Comparison of ENCODE assay signal across 8 cellular contexts in genomic region chr11:44727373-44728084, GRCh38. TPM values are rescaled to one million over a fixed set of nuclear protein-coding genes. Genes with fewer than 3 reads are reported as not detected.
DNase-seq lines count a peak whose midpoint lies in the region; ATAC-seq and TF ChIP-seq lines count a peak whose summit lies in the region.

No MANE protein-coding gene starts in this region.

- H3K36me3 ChIP-seq in duodenal mucosa (ENCODE audit: control insufficient read depth in 1 of 2, insufficient read depth in 2 of 2, low read length in 2 of 2): no peaks in the 10 kb centered on the region
- no peaks in the 10 kb centered on the region for H3K36me3 ChIP-seq in lung (ENCODE audit: control insufficient read depth in 2 of 2, insufficient read depth in 2 of 2, low read length in 2 of 2)

- DNase-seq in GM10266 (ENCODE audit: extremely low spot score) (peak; percentile 91), NCI-H345 (lab: John Stamatoyannopoulos, UW) (peak; percentile 76), lung (ENCODE audit: low spot score) (peak; percentile 71)
- peak; percentile 88 for DNase-seq in activated CD4-positive, alpha-beta memory T cell treated with anti-CD3 and anti-CD28 coated beads for 36 hours
- peak; percentile 75 to 79 for DNase-seq in stimulated activated CD4-positive, alpha-beta T cell treated with anti-CD3 and anti-CD28 coated beads, Interleukin-4, amount 100 ng/mL, for 48 hours (ENCODE audit: low read depth in 2 of 2)

- H3K9me3 Mint-ChIP-seq in activated CD4-positive, alpha-beta memory T cell treated with anti-CD3 and anti-CD28 coated beads for 36 hours: no peaks in the 10 kb centered on the region

- ATAC-seq in HG02798 (IDR thresholded peaks at IDR 0.05; ENCODE audit: poor library complexity, unreplicated experiment) (peak; percentile 72), lung (ENCODE audit: insufficient read depth, low FRiP score) (peak; percentile 84), GM19324 (IDR thresholded peaks at IDR 0.05; ENCODE audit: low FRiP score, unreplicated experiment) (no peak)

- no peaks in the 10 kb centered on the region for H3K27me3 Mint-ChIP-seq in activated CD4-positive, alpha-beta memory T cell treated with anti-CD3 and anti-CD28 coated beads for 36 hours

- CTCF ChIA-PET in activated CD4-positive, alpha-beta memory T cell treated with anti-CD3 and anti-CD28 coated beads for 36 hours (lab: Charles Lee): no interaction called here

- H3K27me3 ChIP-seq in duodenal mucosa (ENCODE audit: control insufficient read depth in 1 of 2, insufficient read depth in 2 of 2, low read length in 2 of 2) (peaks cover 2 to 6% of the 10 kb centered on the region in 2 donors), lung (ENCODE audit: control insufficient read depth, insufficient read depth) (no peaks in the 10 kb centered on the region)

- H3K4me1 ChIP-seq in duodenal mucosa (ENCODE audit: control insufficient read depth in 1 of 2, insufficient read depth in 2 of 2, low read length in 2 of 2): peaks cover 4 to 8% of the 10 kb centered on the region in 2 donors
- H3K4me1 ChIP-seq in lung (ENCODE audit: control insufficient read depth in 2 of 2, insufficient read depth in 2 of 2, low read length in 2 of 2): peaks cover 5 to 9% of the 10 kb centered on the region in 2 donors

- H3K9me3 ChIP-seq in duodenal mucosa (ENCODE audit: control insufficient read depth in 1 of 2, low read length in 2 of 2) (no peaks in the 10 kb centered on the region), lung (ENCODE audit: control insufficient read depth in 2 of 2, insufficient read depth in 1 of 2, low read length in 1 of 2) (no peaks in the 10 kb centered on the region)

- WGBS in lung, 2 donors: 1% methylated on average over 48 to 58 of the region's 58 CpGs

- POLR2A ChIA-PET in activated CD4-positive, alpha-beta memory T cell treated with anti-CD3 and anti-CD28 coated beads for 36 hours (lab: Charles Lee): no interaction called here

- H3K9ac ChIP-seq in duodenal mucosa (ENCODE audit: low read depth in 1 of 2, low read length in 2 of 2): peak overlapping the region; percentile 38 to 65

- H3K4me3 ChIP-seq in duodenal mucosa (ENCODE audit: low read depth in 1 of 2, low read length in 2 of 2): peak overlapping the region; percentile 65 to 70
- H3K4me3 ChIP-seq in lung: peak overlapping the region; percentile 60

- peak overlapping the region; percentile 32 for H3K27ac ChIP-seq in duodenal mucosa (ENCODE audit: low read depth, low read length)
- H3K27ac ChIP-seq in lung (ENCODE audit: low read depth in 1 of 2, low read length in 1 of 2): peak overlapping the region; percentile 79 to 93

- intact Hi-C loops in activated CD4-positive, alpha-beta memory T cell treated with anti-CD3 and anti-CD28 coated beads for 36 hours (cut with micrococcal nuclease): loop anchor here (1.0 to 5.0 kb wide), 3 partner anchors 48 to 183 kb away; partner anchors contain the start of gene CD82

- H3K4me1 Mint-ChIP-seq in activated CD4-positive, alpha-beta memory T cell treated with anti-CD3 and anti-CD28 coated beads for 36 hours (ENCODE audit: low read depth): peaks cover 51% of the 10 kb centered on the region

- no peaks in the 10 kb centered on the region for H3K36me3 Mint-ChIP-seq in activated CD4-positive, alpha-beta memory T cell treated with anti-CD3 and anti-CD28 coated beads for 36 hours

- TF ChIP-seq CTCF in GM10266 (IDR thresholded peaks at IDR 0.05; ENCODE audit: control insufficient read depth, insufficient read depth, low read depth, missing control alignments) (peak; percentile 93), lung (IDR thresholded peaks at IDR 0.05; ENCODE audit: control extremely low read depth, extremely low read depth) (peak; percentile 89)

- H3K4me3 Mint-ChIP-seq in activated CD4-positive, alpha-beta memory T cell treated with anti-CD3 and anti-CD28 coated beads for 36 hours: peak overlapping the region; percentile 82

- H3K27ac Mint-ChIP-seq in activated CD4-positive, alpha-beta memory T cell treated with anti-CD3 and anti-CD28 coated beads for 36 hours: peak overlapping the region; percentile 67

RNA-seq across cellular contexts. Expression of gene TSPAN18, which starts 0.8 kb away (rescaled TPM):
- 1 to 10 TPM; 5.8 to 8.2 TPM for total RNA-seq in activated CD4-positive, alpha-beta memory T cell treated with anti-CD3 and anti-CD28 coated beads for 36 hours
- 10 to 100 TPM; 18.3 to 40.7 TPM for total RNA-seq in lung
- 10 to 100 TPM in 1 of 2 donors, 1 to 10 TPM in 1; 8.3 to 24.4 TPM for polyA plus RNA-seq in lung
